In the genomic region with DNA sequence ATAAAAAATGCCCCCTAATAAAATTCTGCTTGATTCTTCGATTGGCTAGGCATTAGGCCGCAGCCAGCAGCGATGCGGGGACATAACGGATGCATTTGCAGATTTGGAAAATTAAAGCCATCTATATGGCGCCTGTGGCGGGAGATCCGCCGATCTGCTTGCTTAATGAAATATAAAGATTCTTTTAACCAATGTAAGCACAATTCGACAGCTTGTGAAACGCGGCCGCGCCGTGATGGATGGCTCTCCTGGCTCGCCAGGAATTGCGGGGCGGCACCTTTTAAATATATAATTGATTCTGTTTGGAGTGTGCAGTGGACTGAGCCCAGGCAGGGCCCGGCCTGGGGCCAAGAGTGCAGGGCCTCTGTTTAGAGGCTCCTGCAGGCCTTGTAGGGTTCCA, we compare ENCODE assay signal across 9 cellular contexts. TPM values are rescaled to one million over a fixed set of nuclear protein-coding genes. Genes with fewer than 3 reads are reported as not detected.
"Had no signal": no experiment of that assay in that cellular context is flagged by ENCODE, and none has a peak within 500 bp of the region (broad histone marks: within the 10 kb centered on the region; RNA-seq: fewer than 3 reads in every experiment).

No MANE protein-coding gene starts in this region.

- ATAC-seq: HepG2 had no signal

- H3K27ac ChIP-seq: HL-60 had no signal

- DNase-seq: IMR-90, KBM-7, KG1 had no signal

- FAIRE-seq: HepG2, HTR-8/SVneo had no signal

RNA-seq across cellular contexts. Expression of gene DMBX1, which starts 8.0 kb away (rescaled TPM):
- total RNA-seq: HepG2, HT1080, IMR-90 had no signal
- polyA plus RNA-seq: HepG2, IgD-negative memory B cell, IMR-90 had no signal

RNA-seq across cellular contexts. Expression of gene KNCN, which starts 53.8 kb away (rescaled TPM):
- total RNA-seq: HepG2, HT-29, HT1080, IMR-90 had no signal
- polyA plus RNA-seq: HepG2, IgD-negative memory B cell, IMR-90 had no signal
